33 cellular contexts compared by ENCODE assay signal in the genomic region with DNA sequence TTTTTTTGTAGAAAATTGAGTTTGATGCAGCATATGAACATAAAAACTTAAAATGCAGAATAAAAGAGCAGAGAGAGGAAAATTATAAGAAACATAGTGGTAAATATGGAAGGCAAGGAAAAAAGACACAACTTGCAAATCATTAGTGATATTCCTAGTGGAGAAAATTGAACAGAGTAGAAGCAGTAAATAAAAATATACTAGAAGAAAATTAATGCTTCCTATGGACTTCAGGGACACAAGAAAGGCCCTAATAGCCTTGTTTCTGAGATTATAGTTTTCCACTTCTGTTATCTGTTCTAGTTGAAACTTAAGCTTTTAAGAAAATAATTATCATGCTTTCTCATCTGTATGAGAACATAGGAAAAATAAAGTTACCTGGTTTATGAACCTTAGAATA. TPM values are rescaled to one million over a fixed set of nuclear protein-coding genes. Genes with fewer than 3 reads are reported as not detected.
"Had no signal": no experiment of that assay in that cellular context is flagged by ENCODE, and none has a peak within 500 bp of the region (broad histone marks: within the 10 kb centered on the region; RNA-seq: fewer than 3 reads in every experiment).

No MANE protein-coding gene starts in this region.

- DNase-seq: stimulated activated CD4-positive, alpha-beta T cell treated with anti-CD3 and anti-CD28 coated beads, Interleukin-2, amount 100 ng/mL, for 48 hours; stimulated activated CD4-positive, alpha-beta T cell treated with anti-CD3 and anti-CD28 coated beads, Interleukin-4, amount 100 ng/mL, for 1 hour; stimulated activated CD4-positive, alpha-beta T cell treated with anti-CD3 and anti-CD28 coated beads, Interleukin-4, amount 100 ng/mL, for 24 hours; stimulated activated CD4-positive, alpha-beta T cell treated with anti-CD3 and anti-CD28 coated beads, Interleukin-4, amount 100 ng/mL, for 4 hours; stimulated activated CD8-positive, alpha-beta memory T cell treated with anti-CD3 and anti-CD28 coated beads, Interleukin-4, amount 100 ng/mL, for 48 hours; stimulated activated naive B cell treated with anti-CD40 and anti-IgM and Interleukin-4, amounts not matched to agents 10 μg/mL and 1 μg/mL and 100 μg/mL, for 72 hours; stimulated activated naive CD4-positive, alpha-beta T cell; stimulated activated naive CD4-positive, alpha-beta T cell treated with Interleukin-2 at 50 U/mL for 16 hours; stimulated activated naive CD8-positive, alpha-beta T cell treated with anti-CD3 and anti-CD28 coated beads, Interleukin-15, amount 100 ng/mL, for 72 hours; stimulated activated naive CD8-positive, alpha-beta T cell treated with anti-CD3 and anti-CD28 coated beads, Interleukin-15, Interleukin-2, amounts not matched to agents 100 U/mL and 50 U/mL, for 24 hours; stomach; substantia nigra; testis; thyroid gland; tibial artery; transverse colon; upper lobe of left lung; upper lobe of right lung; uterus had no signal

- H3K27me3 Mint-ChIP-seq: stimulated activated memory B cell treated with anti-CD40 and anti-IgM and Interleukin-4, amounts not matched to agents 10 μg/mL and 1 μg/mL and 100 μg/mL, for 72 hours; stimulated activated naive B cell treated with anti-CD40 and anti-IgM and Interleukin-4, amounts not matched to agents 10 μg/mL and 1 μg/mL and 100 μg/mL, for 72 hours; stimulated activated naive CD8-positive, alpha-beta T cell treated with anti-CD3 and anti-CD28 coated beads, Interleukin-15, amount 100 ng/mL, for 72 hours; stimulated activated naive CD8-positive, alpha-beta T cell treated with anti-CD3 and anti-CD28 coated beads, Interleukin-15, Interleukin-2, amounts not matched to agents 100 ng/mL and 50 ng/mL, for 24 hours; type B pancreatic cell had no signal

- H3K36me3 Mint-ChIP-seq: stimulated activated effector memory CD8-positive, alpha-beta T cell treated with anti-CD3 and anti-CD28 coated beads, Interleukin-12 subunit alpha, Interleukin-12 subunit beta, amount 100 ng/mL, for 72 hours had no signal

- H3K27me3 ChIP-seq: stomach, suprapubic skin, testis, thyroid gland, tibial artery, tibial nerve, transverse colon, upper lobe of left lung, upper lobe of right lung, uterus, vagina had no signal

- H3K9me3 ChIP-seq: stomach, suprapubic skin, testis, thoracic aorta, thyroid gland, tibial artery, tibial nerve, transverse colon, upper lobe of left lung, upper lobe of right lung, uterus, vagina had no signal

- H3K4me1 ChIP-seq: stomach, suprapubic skin, testis, thyroid gland, tibial artery, tibial nerve, transverse colon, upper lobe of left lung, upper lobe of right lung, uterus, vagina had no signal

- FAIRE-seq: urothelium cell line had no signal

- H3K27ac ChIP-seq: stomach, suprapubic skin, testis, thoracic aorta, thyroid gland, tibial artery, tibial nerve, transverse colon, upper lobe of left lung, upper lobe of right lung, uterus, vagina had no signal

- H3K4me3 ChIP-seq: stomach, suprapubic skin, testis, thoracic aorta, thyroid gland, tibial artery, tibial nerve, transverse colon, upper lobe of left lung, upper lobe of right lung, uterus, vagina had no signal

- H3K27ac Mint-ChIP-seq: stimulated activated effector memory CD8-positive, alpha-beta T cell treated with anti-CD3 and anti-CD28 coated beads, Interleukin-12 subunit alpha, Interleukin-12 subunit beta, amount 100 ng/mL, for 72 hours; stimulated activated memory B cell treated with anti-CD40 and anti-IgM and Interleukin-4, amounts not matched to agents 10 μg/mL and 1 μg/mL and 100 μg/mL, for 72 hours; stimulated activated naive B cell treated with anti-CD40 and anti-IgM and Interleukin-4, amounts not matched to agents 10 μg/mL and 1 μg/mL and 100 μg/mL, for 72 hours; stimulated activated naive CD8-positive, alpha-beta T cell treated with anti-CD3 and anti-CD28 coated beads, Interleukin-15, amount 100 ng/mL, for 72 hours; stimulated activated naive CD8-positive, alpha-beta T cell treated with anti-CD3 and anti-CD28 coated beads, Interleukin-15, Interleukin-2, amounts not matched to agents 100 ng/mL and 50 ng/mL, for 24 hours; type B pancreatic cell had no signal

- H3K9me3 Mint-ChIP-seq: stimulated activated effector memory CD8-positive, alpha-beta T cell treated with anti-CD3 and anti-CD28 coated beads, Interleukin-12 subunit alpha, Interleukin-12 subunit beta, amount 100 ng/mL, for 72 hours; stimulated activated memory B cell treated with anti-CD40 and anti-IgM and Interleukin-4, amounts not matched to agents 10 μg/mL and 1 μg/mL and 100 μg/mL, for 72 hours; stimulated activated naive B cell treated with anti-CD40 and anti-IgM and Interleukin-4, amounts not matched to agents 10 μg/mL and 1 μg/mL and 100 μg/mL, for 72 hours; stimulated activated naive CD8-positive, alpha-beta T cell treated with anti-CD3 and anti-CD28 coated beads, Interleukin-15, amount 100 ng/mL, for 72 hours; stimulated activated naive CD8-positive, alpha-beta T cell treated with anti-CD3 and anti-CD28 coated beads, Interleukin-15, Interleukin-2, amounts not matched to agents 100 ng/mL and 50 ng/mL, for 24 hours; type B pancreatic cell had no signal

- H3K36me3 ChIP-seq: uterus had no signal

- ATAC-seq: stimulated activated effector memory CD8-positive, alpha-beta T cell treated with anti-CD3 and anti-CD28 coated beads, Interleukin-12 subunit alpha, Interleukin-12 subunit beta, amount 100 ng/mL, for 72 hours; stimulated activated memory B cell treated with anti-CD40 and anti-IgM and Interleukin-4, amounts not matched to agents 10 μg/mL and 1 μg/mL and 100 μg/mL, for 72 hours; stimulated activated naive B cell treated with anti-CD40 and anti-IgM and Interleukin-4, amounts not matched to agents 10 μg/mL and 1 μg/mL and 100 μg/mL, for 72 hours; stimulated activated naive CD8-positive, alpha-beta T cell treated with anti-CD3 and anti-CD28 coated beads, Interleukin-15, amount 100 ng/mL, for 72 hours; stimulated activated naive CD8-positive, alpha-beta T cell treated with anti-CD3 and anti-CD28 coated beads, Interleukin-15, Interleukin-2, amounts not matched to agents 100 U/mL and 50 U/mL, for 24 hours; upper lobe of right lung had no signal

- H3K4me1 Mint-ChIP-seq: stimulated activated effector memory CD8-positive, alpha-beta T cell treated with anti-CD3 and anti-CD28 coated beads, Interleukin-12 subunit alpha, Interleukin-12 subunit beta, amount 100 ng/mL, for 72 hours; stimulated activated memory B cell treated with anti-CD40 and anti-IgM and Interleukin-4, amounts not matched to agents 10 μg/mL and 1 μg/mL and 100 μg/mL, for 72 hours; stimulated activated naive CD8-positive, alpha-beta T cell treated with anti-CD3 and anti-CD28 coated beads, Interleukin-15, amount 100 ng/mL, for 72 hours had no signal

- H3K4me3 Mint-ChIP-seq: stimulated activated effector memory CD8-positive, alpha-beta T cell treated with anti-CD3 and anti-CD28 coated beads, Interleukin-12 subunit alpha, Interleukin-12 subunit beta, amount 100 ng/mL, for 72 hours; stimulated activated memory B cell treated with anti-CD40 and anti-IgM and Interleukin-4, amounts not matched to agents 10 μg/mL and 1 μg/mL and 100 μg/mL, for 72 hours; stimulated activated naive B cell treated with anti-CD40 and anti-IgM and Interleukin-4, amounts not matched to agents 10 μg/mL and 1 μg/mL and 100 μg/mL, for 72 hours; stimulated activated naive CD8-positive, alpha-beta T cell treated with anti-CD3 and anti-CD28 coated beads, Interleukin-15, amount 100 ng/mL, for 72 hours; stimulated activated naive CD8-positive, alpha-beta T cell treated with anti-CD3 and anti-CD28 coated beads, Interleukin-15, Interleukin-2, amounts not matched to agents 100 ng/mL and 50 ng/mL, for 24 hours; type B pancreatic cell had no signal

RNA-seq across cellular contexts. Expression of gene ADIG, which starts 25.6 kb away (rescaled TPM):
- total RNA-seq: stomach, subcutaneous adipose tissue, suprapubic skin, temporal lobe, thoracic aorta, tibial nerve, transverse colon, upper lobe of right lung, ureter, urinary bladder, uterus, vagina had no signal
- polyA plus RNA-seq: stomach, thymus, urinary bladder had no signal

RNA-seq across cellular contexts. Expression of gene ARHGAP40, which starts 46.2 kb away (rescaled TPM):
- total RNA-seq: subcutaneous adipose tissue, temporal lobe, thoracic aorta, tibial nerve, transverse colon had no signal
